Comparison of ENCODE assay signal across 20 cellular contexts in the genomic region with DNA sequence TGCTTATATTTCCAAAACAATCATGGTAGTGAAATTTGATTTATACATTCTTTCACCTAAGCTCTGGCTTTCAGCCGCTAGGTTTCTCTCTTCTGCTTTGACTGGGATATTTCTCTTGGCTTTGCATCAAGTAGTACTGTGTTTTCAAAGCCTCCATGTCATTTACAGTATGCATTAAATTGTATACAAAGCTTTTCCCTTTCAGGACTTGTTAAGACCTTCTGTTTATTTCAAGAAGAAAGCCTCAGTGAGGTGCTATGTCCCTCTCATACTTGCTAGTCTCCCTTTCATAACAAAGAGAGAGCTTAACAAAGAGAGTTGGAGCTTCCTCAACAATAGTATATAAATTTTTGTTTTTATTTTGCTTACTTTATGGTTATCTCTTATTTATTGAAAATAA.
DNase-seq lines count a peak whose midpoint lies in the region; ATAC-seq, FAIRE-seq and TF ChIP-seq lines count a peak whose summit lies in the region.
"Had no signal": no experiment of that assay in that cellular context is flagged by ENCODE, and none has a peak within 500 bp of the region (broad histone marks: within the 10 kb centered on the region; RNA-seq: fewer than 3 reads in every experiment).

No MANE protein-coding gene starts in this region.

- intact Hi-C loops in endothelial cell of umbilical vein (cut with micrococcal nuclease): loop anchor here (5.0 kb wide), 2 partner anchors 234 to 329 kb away; no protein-coding TSS in a partner anchor

- dilution Hi-C loops in endothelial cell of umbilical vein (cut with MboI; ENCODE audit: extremely low pct_ligation_motif_present, low sequenced_read_pairs): no loop called here

- H3K79me2 ChIP-seq in SK-N-SH (ENCODE audit: insufficient read depth) (no peaks in the 10 kb centered on the region), endothelial cell of umbilical vein (ENCODE audit: control insufficient read depth, insufficient read depth, low read length) (no peaks in the 10 kb centered on the region)

- DNase-seq in SK-N-SH: no peak
- DNase-seq in astrocyte of the spinal cord (ENCODE audit: low read depth, low spot score): peak; percentile 18
- DNase-seq in endothelial cell of umbilical vein (ENCODE audit: low read depth, low spot score): peak; percentile 68
- DNase-seq in coronary artery (ENCODE audit: low spot score): no peak
- no peak for DNase-seq in GM19240 (ENCODE audit: insufficient read length, low spot score)
- no peak for DNase-seq in UCSD-AML1 (lab: John Stamatoyannopoulos, UW; ENCODE audit: unreplicated experiment)
- no peak for DNase-seq in SIG-M5 treated with dmso at 0.1 percent for 504 hours (lab: John Stamatoyannopoulos, UW; ENCODE audit: unreplicated experiment)
- DNase-seq: AML-193; Caco-2; CD4-positive, alpha-beta T cell; GOT3; H9 had no signal

- H3K4me3 ChIP-seq in SK-N-SH (ENCODE audit: low read depth in 2 of 2, low read length in 1 of 2) (no peak overlapping the region), astrocyte of the spinal cord (ENCODE audit: low read depth, low read length) (no peak overlapping the region), endothelial cell of umbilical vein (replicated peaks in 1 of 3; ENCODE audit: insufficient read depth in 1 of 3, low read depth in 1 of 3, low read length in 3 of 3) (no peak overlapping the region), coronary artery (no peak overlapping the region)
- H3K4me3 ChIP-seq: A549 had no signal

- ATAC-seq in SK-N-SH treated with all-trans-retinoic acid at 6 μM for 48 hours: no peak
- ATAC-seq: A549 had no signal

- POLR2A ChIA-PET in SK-N-SH (lab: Yijun Ruan, JAX): no interaction called here
- POLR2A ChIA-PET in endothelial cell of umbilical vein (lab: Charles Lee): no interaction called here

- TF ChIP-seq CTCF in SK-N-SH (IDR thresholded peaks at IDR 0.05) (no peak), astrocyte of the spinal cord (IDR thresholded peaks at IDR 0.05; ENCODE audit: low read depth, low read length) (no peak), endothelial cell of umbilical vein (IDR thresholded peaks at IDR 0.05; ENCODE audit: extremely low read depth in 1 of 2, insufficient read depth in 1 of 2, low read depth in 1 of 2, low read length in 2 of 2) (no peak), coronary artery (IDR thresholded peaks at IDR 0.05) (no peak)

- H3K27ac ChIP-seq in SK-N-SH (ENCODE audit: low read depth in 2 of 2, low read length in 1 of 2) (no peak overlapping the region), endothelial cell of umbilical vein (ENCODE audit: insufficient read depth, low read depth, low read length) (no peak overlapping the region), coronary artery (no peak overlapping the region)
- H3K27ac ChIP-seq: 22Rv1, A549, C4-2B had no signal

- BruUV-seq in endothelial cell of umbilical vein (replicated peaks; lab: Mats Ljungman, UMichigan): no TSS peak

- no peaks in the 10 kb centered on the region for H3K9me3 ChIP-seq in SK-N-SH
- H3K9me3 ChIP-seq in endothelial cell of umbilical vein (replicated peaks; ENCODE audit: control insufficient read depth, insufficient read depth, low read length): no peaks in the 10 kb centered on the region

- no peak for FAIRE-seq in endothelial cell of umbilical vein (lab: Jason Lieb, UNC)
- FAIRE-seq: A549, D721Med, G401.6, GM12891, GM19239 had no signal

- peaks cover 14% of the 10 kb centered on the region for H3F3A ChIP-seq in SK-N-SH (replicated peaks; ENCODE audit: insufficient read depth)

- H2AFZ ChIP-seq in SK-N-SH (ENCODE audit: low read depth) (0 out of 2 replicates have a peak overlapping the region, but pooled peaks have one; percentile 12), endothelial cell of umbilical vein (ENCODE audit: low read depth, low read length) (no peak overlapping the region)

- H3K4me2 ChIP-seq in SK-N-SH (no peak overlapping the region), endothelial cell of umbilical vein (ENCODE audit: insufficient read depth, low read length) (no peak overlapping the region)
- H3K4me2 ChIP-seq: A549 had no signal

- H3K9ac ChIP-seq in SK-N-SH (no peak overlapping the region), endothelial cell of umbilical vein (replicated peaks; ENCODE audit: extremely low read depth, insufficient read depth, low read length) (no peak overlapping the region)

- in situ Hi-C loops in astrocyte of the spinal cord (cut with HindIII; ENCODE audit: low sequenced_read_pairs): no loop called here

- TF ChIP-seq POLR2A in endothelial cell of umbilical vein (IDR thresholded peaks at IDR 0.05; ENCODE audit: low read depth, low read length): no peak

- H3K9me2 ChIP-seq in SK-N-SH: no peaks in the 10 kb centered on the region

- H3K4me1 ChIP-seq in SK-N-SH (ENCODE audit: control insufficient read depth in 1 of 2, insufficient read depth in 2 of 2, low read depth in 1 of 2, low read length in 1 of 2) (peaks cover 5 to 18% of the 10 kb centered on the region in 2 experiments; a peak in 3 of 4 replicates), endothelial cell of umbilical vein (ENCODE audit: control insufficient read depth, extremely low read depth, insufficient read depth, low read length) (peaks cover 24% of the 10 kb centered on the region)
- H3K4me1 ChIP-seq: A549 had no signal

- H3K36me3 ChIP-seq in SK-N-SH (replicated peaks in 1 of 2; ENCODE audit: control insufficient read depth in 1 of 2, insufficient read depth in 2 of 2, low read length in 1 of 2) (no peaks in the 10 kb centered on the region), endothelial cell of umbilical vein (ENCODE audit: control insufficient read depth in 2 of 2, extremely low read depth in 1 of 2, insufficient read depth in 2 of 2, low read length in 2 of 2) (no peaks in the 10 kb centered on the region)

- WGBS in SK-N-SH (ENCODE audit: low lambda C conversion rate): 89% methylated on average over 1 of the region's 1 CpG

- CTCF ChIA-PET in SK-N-SH (lab: Yijun Ruan, JAX): interaction anchor here (0.6 to 6.4 kb wide), 7 partner anchors 10 to 697 kb away, joined by 3 to 70 read pairs (median 5); no protein-coding TSS in a partner anchor
- CTCF ChIA-PET in endothelial cell of umbilical vein (lab: Charles Lee): interaction anchor here (0.7 to 3.4 kb wide), 13 partner anchors 10 to 354 kb away, joined by 3 to 24 read pairs (median 3); no protein-coding TSS in a partner anchor

- no peak for TF ChIP-seq RAD21 in SK-N-SH (IDR thresholded peaks at IDR 0.05; ENCODE audit: low read length)

- TF ChIP-seq EP300 in SK-N-SH (IDR thresholded peaks at IDR 0.05; ENCODE audit: borderline replicate concordance in 1 of 2, low read depth in 1 of 2, low read length in 1 of 2): no peak

- H4K20me1 ChIP-seq in SK-N-SH (ENCODE audit: insufficient read depth) (no peaks in the 10 kb centered on the region), endothelial cell of umbilical vein (replicated peaks; ENCODE audit: control insufficient read depth, extremely low read depth, insufficient read depth, low read length) (no peaks in the 10 kb centered on the region)

- no peaks in the 10 kb centered on the region for H3K27me3 ChIP-seq in SK-N-SH (ENCODE audit: insufficient read depth)
- H3K27me3 ChIP-seq in endothelial cell of umbilical vein (ENCODE audit: control insufficient read depth in 2 of 2, insufficient read depth in 2 of 2, low read length in 2 of 2): peaks cover 3 to 4% of the 10 kb centered on the region in 2 experiments

- no peaks in the 10 kb centered on the region for H3K9me1 ChIP-seq in endothelial cell of umbilical vein (replicated peaks; ENCODE audit: control insufficient read depth, extremely low read depth, insufficient read depth, low read length)

TF ChIP-seq in SK-N-SH, 30 proteins besides CTCF, POLR2A, EP300 and RAD21 (continues in another document):
- TF ChIP-seq IRF3 (IDR thresholded peaks at IDR 0.05; ENCODE audit: low read depth, low read length) (no peak), MEF2A (IDR thresholded peaks at IDR 0.05; ENCODE audit: borderline replicate concordance, low read depth) (no peak), RFX5 (IDR thresholded peaks at IDR 0.05; ENCODE audit: low read length) (no peak), FOXJ3 (CRISPR knock-in tag; IDR thresholded peaks at IDR 0.05) (no peak)

TF ChIP-seq in SK-N-SH treated with all-trans-retinoic acid at 6 μM for 48 hours, 23 proteins besides CTCF, POLR2A, EP300 and RAD21 (continues in another document):
- no peak for TF ChIP-seq SNAI2 (CRISPR knock-in tag; IDR thresholded peaks at IDR 0.05)
- TF ChIP-seq ESRRG (CRISPR knock-in tag; IDR thresholded peaks at IDR 0.05): no peak
- TF ChIP-seq GLIS3 (CRISPR knock-in tag; IDR thresholded peaks at IDR 0.05): no peak
- no peak for TF ChIP-seq ARNTL (CRISPR knock-in tag; IDR thresholded peaks at IDR 0.05; ENCODE audit: borderline replicate concordance, low read depth)
- TF ChIP-seq PPARA (CRISPR knock-in tag; IDR thresholded peaks at IDR 0.05; ENCODE audit: borderline replicate concordance): no peak
- no peak for TF ChIP-seq BACH2 (CRISPR knock-in tag; IDR thresholded peaks at IDR 0.05; ENCODE audit: borderline replicate concordance)
- TF ChIP-seq ISL1 (CRISPR knock-in tag; IDR thresholded peaks at IDR 0.05): no peak
- no peak for TF ChIP-seq ZNF8 (CRISPR knock-in tag; IDR thresholded peaks at IDR 0.05)
- no peak for TF ChIP-seq ZFP30 (CRISPR knock-in tag; IDR thresholded peaks at IDR 0.05)

TF ChIP-seq in endothelial cell of umbilical vein, 7 proteins besides CTCF, POLR2A, EP300 and RAD21:
- TF ChIP-seq, protein P1, sequence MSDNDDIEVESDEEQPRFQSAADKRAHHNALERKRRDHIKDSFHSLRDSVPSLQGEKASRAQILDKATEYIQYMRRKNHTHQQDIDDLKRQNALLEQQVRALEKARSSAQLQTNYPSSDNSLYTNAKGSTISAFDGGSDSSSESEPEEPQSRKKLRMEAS (IDR thresholded peaks at IDR 0.05; ENCODE audit: insufficient read depth, insufficient read length): no peak
- TF ChIP-seq FOS (IDR thresholded peaks at IDR 0.05; ENCODE audit: borderline replicate concordance, insufficient read depth, low read length) (no peak), JUN (IDR thresholded peaks at IDR 0.05; ENCODE audit: borderline replicate concordance, insufficient read depth, insufficient read length, low read depth) (no peak), MYC (IDR thresholded peaks at IDR 0.05; ENCODE audit: low read depth, low read length) (no peak), POLR2AphosphoS5 (IDR thresholded peaks at IDR 0.05; ENCODE audit: insufficient read depth, low read depth, low read length) (no peak), EZH2 (IDR thresholded peaks at IDR 0.05; ENCODE audit: borderline replicate concordance, low read depth, low read length, severe bottlenecking) (no peak), GATA2 (IDR thresholded peaks at IDR 0.05; ENCODE audit: insufficient read depth, insufficient read length, low read depth, low read length) (no peak)

Comparison
In these comparisons a context has a peak if more than half of its experiments do, and no peak if none do; other contexts are left out.
1. DNase-seq: peak in astrocyte of the spinal cord (single experiment) and endothelial cell of umbilical vein (single experiment); none in SK-N-SH (single experiment), coronary artery (single experiment), GM19240 (single experiment), UCSD-AML1 (single experiment) and SIG-M5 treated with dmso at 0.1 percent for 504 hours (single experiment).